ENCODE assay signal across 8 cellular contexts in the genomic region with DNA sequence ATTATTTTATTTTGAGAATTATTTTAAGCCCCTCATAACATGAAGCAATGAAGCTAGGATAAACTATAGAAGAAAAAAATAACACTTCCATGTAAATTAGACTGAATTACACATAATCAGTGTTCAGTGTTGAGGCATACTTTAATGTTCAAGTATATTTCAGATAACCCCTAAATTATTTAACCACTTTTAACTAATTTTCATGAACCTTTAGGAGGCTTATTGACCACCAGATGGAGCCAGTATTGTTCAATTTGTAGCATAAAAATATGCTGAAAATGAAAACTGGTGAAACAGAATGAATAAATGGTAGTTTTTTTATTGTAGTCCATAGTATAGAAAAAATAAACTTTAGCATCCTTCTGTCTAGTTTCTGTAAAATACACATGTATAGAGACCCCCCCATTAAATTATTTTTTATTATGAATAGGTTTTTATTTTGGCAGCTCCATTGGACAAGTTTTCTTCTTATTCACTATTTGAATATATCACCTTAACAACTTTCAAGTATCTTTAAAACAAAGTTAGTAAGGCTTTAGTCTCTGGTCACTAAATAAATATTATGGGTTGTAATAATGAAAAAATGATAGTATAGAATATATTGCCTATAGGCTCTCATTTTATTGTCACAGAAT.
DNase-seq lines count a peak whose midpoint lies in the region; FAIRE-seq and TF ChIP-seq lines count a peak whose summit lies in the region.

No MANE protein-coding gene starts in this region.

- no peaks in the 10 kb centered on the region for H3K9me3 ChIP-seq in CD4-positive, alpha-beta memory T cell (ENCODE audit: control insufficient read depth in 1 of 2, low read length in 2 of 2)

- DNase-seq in CD4-positive, alpha-beta memory T cell, result peak in 4 of 5 donors; percentile 6 to 21 (median 11)
- DNase-seq in HTR-8/SVneo (ENCODE audit: insufficient read length, low spot score) (peak; percentile 10), mesothelial cell of epicardium (ENCODE audit: low spot score in 2 of 2, unreplicated experiment in 2 of 2) (no peak), SK-N-DZ (ENCODE audit: low spot score) (no peak), LoVo (ENCODE audit: low spot score) (no peak)
- DNase-seq in activated CD4-positive, CD25-positive, alpha-beta regulatory T cell treated with anti-CD3 and anti-CD28 coated beads, Interleukin-2, amount 50 U/mL, for 72 hours, result no peak
- DNase-seq in activated T-cell treated with anti-CD3 and anti-CD28 coated beads, Interleukin-2, amount 50 U/mL, for 48 hours, result no peak

- no peaks in the 10 kb centered on the region for H3K4me1 ChIP-seq in CD4-positive, alpha-beta memory T cell (ENCODE audit: insufficient read depth, low read length)

- CTCF ChIA-PET in CD4-positive, alpha-beta memory T cell (lab: Charles Lee; ENCODE audit: partially characterized antibody), result interaction anchor here (1.3 to 3.7 kb wide), 5 partner anchors 70 to 524 kb away, joined by 3 to 51 read pairs (median 8); partner anchors contain the start of gene ADAMTS6

- H3K4me3 ChIP-seq in CD4-positive, alpha-beta memory T cell (ENCODE audit: low read length in 2 of 2), result no peak overlapping the region

- FAIRE-seq in HTR-8/SVneo (lab: Jason Lieb, UNC), result no peak

- no peak overlapping the region for H3K4me3 Mint-ChIP-seq in CD4-positive, alpha-beta memory T cell
- no peak overlapping the region for H3K4me3 Mint-ChIP-seq in brain
- H3K4me3 Mint-ChIP-seq in mesothelial cell of epicardium, result no peak overlapping the region

- H3K27me3 Mint-ChIP-seq in CD4-positive, alpha-beta memory T cell, result no peaks in the 10 kb centered on the region
- H3K27me3 Mint-ChIP-seq in brain, result no peaks in the 10 kb centered on the region
- no peaks in the 10 kb centered on the region for H3K27me3 Mint-ChIP-seq in mesothelial cell of epicardium (ENCODE audit: low read depth)

- H3K27ac ChIP-seq in CD4-positive, alpha-beta memory T cell (ENCODE audit: low read depth, low read length), result no peak overlapping the region

- peaks cover 4 to 13% of the 10 kb centered on the region in 2 donors for H3K36me3 Mint-ChIP-seq in CD4-positive, alpha-beta memory T cell
- peaks cover 14% of the 10 kb centered on the region for H3K36me3 Mint-ChIP-seq in brain
- peaks cover 15% of the 10 kb centered on the region for H3K36me3 Mint-ChIP-seq in mesothelial cell of epicardium

- intact Hi-C loops in CD4-positive, alpha-beta memory T cell (cut with micrococcal nuclease), result loop anchor here (1.0 to 5.0 kb wide), 4 partner anchors 78 to 524 kb away; no protein-coding TSS in a partner anchor

- H3K9me3 Mint-ChIP-seq in CD4-positive, alpha-beta memory T cell, result peaks cover 0 to 10% (median 7%) of the 10 kb centered on the region in 8 donors
- H3K9me3 Mint-ChIP-seq in brain, result peaks cover 12 to 21% (median 18%) of the 10 kb centered on the region in 5 experiments
- H3K9me3 Mint-ChIP-seq in mesothelial cell of epicardium, result peaks cover 15% of the 10 kb centered on the region

- POLR2A ChIA-PET in CD4-positive, alpha-beta memory T cell (lab: Charles Lee; ENCODE audit: partially characterized antibody), result interaction anchor here (1.2 kb wide), 1 partner anchor 524 kb away, joined by 5 read pairs; no protein-coding TSS in a partner anchor

- no peak overlapping the region for H3K27ac Mint-ChIP-seq in CD4-positive, alpha-beta memory T cell
- H3K27ac Mint-ChIP-seq in brain (peak overlapping the region in 1 of 5 experiments; percentile 61), mesothelial cell of epicardium (no peak overlapping the region)

- no peaks in the 10 kb centered on the region for H3K36me3 ChIP-seq in CD4-positive, alpha-beta memory T cell (ENCODE audit: insufficient read depth, low read length)

- TF ChIP-seq CTCF in brain (conservative IDR thresholded peaks at IDR 0.05) (peak; percentile 64 to 73), mesothelial cell of epicardium (IDR thresholded peaks at IDR 0.05; ENCODE audit: unreplicated experiment) (peak; percentile 69)

- H3K4me1 Mint-ChIP-seq in CD4-positive, alpha-beta memory T cell, result no peaks in the 10 kb centered on the region
- H3K4me1 Mint-ChIP-seq in brain (no peaks in the 10 kb centered on the region), mesothelial cell of epicardium (peaks cover 11% of the 10 kb centered on the region)

- H3K27me3 ChIP-seq in CD4-positive, alpha-beta memory T cell (ENCODE audit: insufficient read depth, low read length), result no peaks in the 10 kb centered on the region

Comparison
In these comparisons a context has a peak if more than half of its experiments do, and no peak if none do; other contexts are left out.
1. DNase-seq: peak in CD4-positive, alpha-beta memory T cell (4 of 5) and HTR-8/SVneo (single experiment); none in mesothelial cell of epicardium (0 of 2), activated CD4-positive, CD25-positive, alpha-beta regulatory T cell treated with anti-CD3 and anti-CD28 coated beads, Interleukin-2, amount 50 U/mL, for 72 hours (single experiment), SK-N-DZ (single experiment), LoVo (single experiment) and activated T-cell treated with anti-CD3 and anti-CD28 coated beads, Interleukin-2, amount 50 U/mL, for 48 hours (0 of 2).